Comparison of ENCODE assay signal across 35 cellular contexts in genomic region chr12:42440608-42441007, GRCh38.
"Had no signal": no experiment of that assay in that cellular context is flagged by ENCODE, and none has a peak within 500 bp of the region (broad histone marks: within the 10 kb centered on the region; RNA-seq: fewer than 3 reads in every experiment).

No MANE protein-coding gene starts in this region.

- H3K9me3 Mint-ChIP-seq: activated naive CD4-positive, alpha-beta T cell treated with anti-CD3 and anti-CD28 coated beads, Interleukin-2, amount 50 U/mL, for 72 hours; activated T-cell treated with anti-CD3 and anti-CD28 coated beads, Interleukin-2, amount 50 U/mL, for 72 hours; activated T-helper 1 cell treated with anti-CD3 and anti-CD28 coated beads, Interleukin-12 subunit alpha, Interleukin-12 subunit beta, Interleukin-2, Interleukin-4 antibody, amounts not matched to agents 30 ng/mL and 10 ng/mL and 1 ng/mL, durations not matched to agents 14 hours and 24 hours and 36 hours; activated T-helper 17 cell treated with anti-CD3 and anti-CD28 coated beads, Interleukin-2, amount 50 U/mL, for 72 hours; central memory CD8-positive, alpha-beta T cell; T-helper 1 cell treated with Interleukin-12 subunit alpha and Interleukin-12 subunit beta and Interleukin-4 antibody, amounts not matched to agents 30 μg/mL and 1 μg/mL, for 36 hours; T-helper 2 cell treated with Interferon-gamma antibody and Interleukin-4, amounts not matched to agents 5 μg/mL and 100 μg/mL, for 36 hours had no signal

- H3K4me1 Mint-ChIP-seq: activated CD4-positive, alpha-beta T cell treated with anti-CD3 and anti-CD28 coated beads for 36 hours; activated naive CD8-positive, alpha-beta T cell treated with anti-CD3 and anti-CD28 coated beads, Interleukin-2, amount 10 ng/mL, durations not matched to agents 7 days and 5 days; activated naive CD8-positive, alpha-beta T cell treated with anti-CD3 and anti-CD28 coated beads, Interleukin-2, amount 50 U/mL, for 24 hours; brain had no signal

- ATAC-seq: activated CD4-positive, alpha-beta T cell treated with anti-CD3 and anti-CD28 coated beads for 36 hours; activated CD4-positive, CD25-positive, alpha-beta regulatory T cell treated with anti-CD3 and anti-CD28 coated beads, Interleukin-2, amount 50 U/mL, for 24 hours; activated CD8-positive, alpha-beta T cell treated with anti-CD3 and anti-CD28 coated beads for 36 hours; activated naive CD4-positive, alpha-beta T cell treated with anti-CD3 and anti-CD28 coated beads, Interleukin-2, amount 50 U/mL, for 72 hours; activated naive CD8-positive, alpha-beta T cell treated with anti-CD3 and anti-CD28 coated beads, Interleukin-2, amount 50 U/mL, for 24 hours; activated T-cell treated with anti-CD3 and anti-CD28 coated beads, Interleukin-2, amount 50 U/mL, for 4 hours; activated T-cell treated with anti-CD3 and anti-CD28 coated beads, Interleukin-2, amount 50 U/mL, for 72 hours; activated T-helper 17 cell treated with anti-CD3 and anti-CD28 coated beads, Interleukin-2, amount 50 U/mL, for 72 hours had no signal

- H3K27me3 Mint-ChIP-seq: activated CD4-positive, alpha-beta memory T cell treated with anti-CD3 and anti-CD28 coated beads for 36 hours; activated CD4-positive, alpha-beta T cell treated with anti-CD3 and anti-CD28 coated beads for 36 hours; activated CD8-positive, alpha-beta T cell treated with anti-CD3 and anti-CD28 coated beads for 36 hours; activated naive CD8-positive, alpha-beta T cell treated with anti-CD3 and anti-CD28 coated beads, Interleukin-2, amount 10 ng/mL, durations not matched to agents 7 days and 5 days; activated naive CD8-positive, alpha-beta T cell treated with anti-CD3 and anti-CD28 coated beads, Interleukin-2, amount 50 U/mL, for 24 hours; activated T-helper 17 cell treated with anti-CD3 and anti-CD28 coated beads, Interleukin-2, amount 50 U/mL, for 72 hours; brain; central memory CD8-positive, alpha-beta T cell had no signal

- H3K27ac Mint-ChIP-seq: activated CD4-positive, alpha-beta memory T cell treated with anti-CD3 and anti-CD28 coated beads for 36 hours; activated CD4-positive, alpha-beta T cell treated with anti-CD3 and anti-CD28 coated beads for 36 hours; activated CD8-positive, alpha-beta T cell treated with anti-CD3 and anti-CD28 coated beads for 36 hours; activated naive CD4-positive, alpha-beta T cell treated with anti-CD3 and anti-CD28 coated beads for 36 hours; activated naive CD4-positive, alpha-beta T cell treated with anti-CD3 and anti-CD28 coated beads, Interleukin-2, amount 50 U/mL, for 72 hours; activated naive CD8-positive, alpha-beta T cell treated with anti-CD3 and anti-CD28 coated beads, Interleukin-2, amount 10 ng/mL, durations not matched to agents 7 days and 5 days; activated naive CD8-positive, alpha-beta T cell treated with anti-CD3 and anti-CD28 coated beads, Interleukin-2, amount 50 U/mL, for 24 hours; activated T-cell treated with anti-CD3 and anti-CD28 coated beads, Interleukin-2, amount 50 U/mL, for 72 hours; activated T-helper 1 cell treated with anti-CD3 and anti-CD28 coated beads, Interleukin-12 subunit alpha, Interleukin-12 subunit beta, Interleukin-2, Interleukin-4 antibody, amounts not matched to agents 30 ng/mL and 10 ng/mL and 1 ng/mL, durations not matched to agents 14 hours and 24 hours and 36 hours; activated T-helper 17 cell treated with anti-CD3 and anti-CD28 coated beads, Interleukin-2, amount 50 U/mL, for 72 hours; brain; T-helper 1 cell treated with Interleukin-12 subunit alpha and Interleukin-12 subunit beta and Interleukin-4 antibody, amounts not matched to agents 30 μg/mL and 1 μg/mL, for 36 hours; T-helper 2 cell treated with Interferon-gamma antibody and Interleukin-4, amounts not matched to agents 5 μg/mL and 100 μg/mL, for 36 hours had no signal

- H3K4me3 Mint-ChIP-seq: activated CD4-positive, alpha-beta memory T cell treated with anti-CD3 and anti-CD28 coated beads for 36 hours; activated CD4-positive, alpha-beta T cell treated with anti-CD3 and anti-CD28 coated beads for 36 hours; activated CD8-positive, alpha-beta T cell treated with anti-CD3 and anti-CD28 coated beads for 36 hours; activated naive CD4-positive, alpha-beta T cell treated with anti-CD3 and anti-CD28 coated beads for 36 hours; activated naive CD8-positive, alpha-beta T cell treated with anti-CD3 and anti-CD28 coated beads, Interleukin-2, amount 10 ng/mL, durations not matched to agents 7 days and 5 days; activated naive CD8-positive, alpha-beta T cell treated with anti-CD3 and anti-CD28 coated beads, Interleukin-2, amount 50 U/mL, for 24 hours; activated T-cell treated with anti-CD3 and anti-CD28 coated beads, Interleukin-2, amount 50 U/mL, for 4 hours; activated T-cell treated with anti-CD3 and anti-CD28 coated beads, Interleukin-2, amount 50 U/mL, for 72 hours; activated T-helper 1 cell treated with anti-CD3 and anti-CD28 coated beads, Interleukin-12 subunit alpha, Interleukin-12 subunit beta, Interleukin-2, Interleukin-4 antibody, amounts not matched to agents 30 ng/mL and 10 ng/mL and 1 ng/mL, durations not matched to agents 14 hours and 24 hours and 36 hours; activated T-helper 17 cell treated with anti-CD3 and anti-CD28 coated beads, Interleukin-2, amount 50 U/mL, for 72 hours; brain; central memory CD8-positive, alpha-beta T cell; T-helper 1 cell treated with Interleukin-12 subunit alpha and Interleukin-12 subunit beta and Interleukin-4 antibody, amounts not matched to agents 30 μg/mL and 1 μg/mL, for 36 hours; T-helper 2 cell treated with Interferon-gamma antibody and Interleukin-4, amounts not matched to agents 5 μg/mL and 100 μg/mL, for 36 hours had no signal

- DNase-seq: activated CD4-positive, alpha-beta memory T cell treated with anti-CD3 and anti-CD28 coated beads for 36 hours; activated CD4-positive, alpha-beta T cell treated with anti-CD3 and anti-CD28 coated beads for 1 hour; activated CD4-positive, alpha-beta T cell treated with anti-CD3 and anti-CD28 coated beads for 36 hours; activated CD4-positive, alpha-beta T cell treated with anti-CD3 and anti-CD28 coated beads for 48 hours; activated CD4-positive, alpha-beta T cell treated with anti-CD3 and anti-CD28 coated beads, Interleukin-2, amount 50 U/mL, for 1 hour; activated CD4-positive, alpha-beta T cell treated with anti-CD3 and anti-CD28 coated beads, Interleukin-2, amount 50 U/mL, for 4 hours; activated CD4-positive, CD25-positive, alpha-beta regulatory T cell; activated CD8-positive, alpha-beta memory T cell treated with anti-CD3 and anti-CD28 coated beads, Interleukin-2, amount 50 U/mL, for 4 hours; activated CD8-positive, alpha-beta T cell treated with anti-CD3 and anti-CD28 coated beads for 36 hours; activated effector memory CD4-positive, alpha-beta T cell treated with anti-CD3 and anti-CD28 coated beads, Interleukin-2, amount 50 U/mL, for 16 hours; activated gamma-delta T cell treated with Interleukin-2 at 50 U/mL for 16 hours; activated naive CD4-positive, alpha-beta T cell; activated naive CD4-positive, alpha-beta T cell treated with anti-CD3 and anti-CD28 coated beads for 36 hours; activated naive CD4-positive, alpha-beta T cell treated with anti-CD3 and anti-CD28 coated beads, Interleukin-2, amount 50 U/mL, for 16 hours; activated naive CD8-positive, alpha-beta T cell treated with anti-CD3 and anti-CD28 coated beads, Interleukin-2, amount 10 ng/mL, durations not matched to agents 7 days and 5 days; activated naive CD8-positive, alpha-beta T cell treated with anti-CD3 and anti-CD28 coated beads, Interleukin-2, amount 50 U/mL, for 24 hours; activated T-cell treated with anti-CD3 and anti-CD28 coated beads for 4 hours; activated T-cell treated with anti-CD3 and anti-CD28 coated beads, Interleukin-2, amount 50 U/mL, for 1 hour; activated T-cell treated with anti-CD3 and anti-CD28 coated beads, Interleukin-2, amount 50 U/mL, for 4 hours; activated T-cell treated with anti-CD3 and anti-CD28 coated beads, Interleukin-2, amount 50 U/mL, for 72 hours; amygdala; anterior cingulate cortex; caudate nucleus; cerebellar nuclear complex; T-helper 1 cell; T-helper 2 cell; T-helper 9 cell had no signal
